ENCODE assay signal across 8 cellular contexts in the genomic region with DNA sequence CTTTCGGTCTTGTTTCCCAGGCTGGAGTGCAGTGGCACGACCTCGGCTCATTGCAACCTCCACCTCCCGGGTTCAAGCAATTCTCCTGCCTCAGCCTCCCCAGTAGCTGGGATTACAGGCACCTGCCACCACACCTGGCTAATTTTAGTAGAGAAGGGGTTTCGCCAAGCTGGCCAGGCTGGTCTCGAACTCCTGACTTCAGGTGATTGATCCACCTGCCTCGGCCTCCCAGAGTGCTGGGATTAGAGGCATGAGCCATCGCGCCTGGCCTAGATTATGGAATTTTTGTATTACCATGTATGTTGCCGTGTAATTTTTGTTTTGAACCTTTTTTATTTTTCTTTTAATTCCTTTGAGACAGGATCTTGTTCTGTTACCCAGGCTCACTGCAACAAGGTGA.
DNase-seq lines count a peak whose midpoint lies in the region; ATAC-seq and TF ChIP-seq lines count a peak whose summit lies in the region.
"Not testable (repeated sequence)": the region's sequence is repeated elsewhere in the genome, so short reads cannot be mapped to it uniquely, and the experiment has no call there.

No MANE protein-coding gene starts in this region.

- not testable (repeated sequence) for TF ChIP-seq CTCF in AG04450 (IDR thresholded peaks at IDR 0.05; ENCODE audit: low read depth, low read length); IMR-90 (conservative IDR thresholded peaks at IDR 0.05; ENCODE audit: low read depth, low read length); WI38 (IDR thresholded peaks at IDR 0.05; ENCODE audit: low read depth, low read length); endodermal cell (conservative IDR thresholded peaks at IDR 0.05); left ventricle myocardium inferior (IDR thresholded peaks at IDR 0.05; ENCODE audit: borderline replicate concordance); neural crest cell (conservative IDR thresholded peaks at IDR 0.05); stomach (IDR thresholded peaks at IDR 0.05)

- H3K9me1 ChIP-seq in IMR-90 (ENCODE audit: insufficient read depth, low read length) = peaks cover 12% of the 10 kb centered on the region; the same call in 1 of the 2 replicates

- H3K4me1 ChIP-seq in IMR-90 (ENCODE audit: control insufficient read depth, insufficient read depth, low read length) (peaks cover 18% of the 10 kb centered on the region), adipocyte (ENCODE audit: control insufficient read depth, insufficient read depth, low read length) (peaks cover 48% of the 10 kb centered on the region), endodermal cell (ENCODE audit: control insufficient read depth, insufficient read depth, low read length) (peaks cover 13% of the 10 kb centered on the region), left ventricle myocardium inferior (peaks cover 43% of the 10 kb centered on the region), stomach (peaks cover 10 to 48% (median 32%) of the 10 kb centered on the region in 4 donors)

- not testable (repeated sequence) for H2BK20ac ChIP-seq in IMR-90 (ENCODE audit: low read depth, low read length)

- BruUV-seq in IMR-90 (replicated peaks; lab: Mats Ljungman, UMichigan) = not testable (repeated sequence)

- not testable (repeated sequence) for H3K9ac ChIP-seq in IMR-90 (ENCODE audit: low read depth, low read length); endodermal cell (ENCODE audit: extremely low read depth, low read length, poor library complexity, severe bottlenecking)
- peak overlapping the region; percentile 93 for H3K9ac ChIP-seq in adipocyte (ENCODE audit: low read length)

- CTCF ChIA-PET in AG04450 (lab: Charles Lee) = not testable (repeated sequence)
- CTCF ChIA-PET in IMR-90 (lab: Yijun Ruan, JAX) = interaction anchor here (0.6 to 2.5 kb wide), 2 partner anchors 9 to 12 kb away, joined by 3 to 9 read pairs; no protein-coding TSS in a partner anchor

- H3K9me3 Mint-ChIP-seq in endodermal cell, neural crest cell: not testable (repeated sequence)

- H3K9me3 ChIP-seq in AG04450 (ENCODE audit: control insufficient read depth, insufficient read depth, low read length); IMR-90 (ENCODE audit: control insufficient read depth, insufficient read depth, low read length); adipocyte (ENCODE audit: control insufficient read depth, low read length); endodermal cell (ENCODE audit: control insufficient read depth, low read length); left ventricle myocardium inferior (replicated peaks); stomach: not testable (repeated sequence)

- not testable (repeated sequence) for H3K4me3 Mint-ChIP-seq in endodermal cell, neural crest cell

- 0 out of 2 replicates have a peak overlapping the region, but pooled peaks have one; percentile 44 for H4K5ac ChIP-seq in IMR-90 (ENCODE audit: low read depth, low read length)

- H2AFZ ChIP-seq in IMR-90 (replicated peaks; ENCODE audit: low read length, poor library complexity) = not testable (repeated sequence)

- intact Hi-C loops in IMR-90 (cut with micrococcal nuclease); left ventricle myocardium inferior (cut with micrococcal nuclease); stomach (cut with DNase I; ENCODE audit: low total_unique reads): not testable (repeated sequence)

- not testable (repeated sequence) for TF ChIP-seq POLR2A in IMR-90 (IDR thresholded peaks at IDR 0.05; ENCODE audit: low read depth, low read length); stomach (IDR thresholded peaks at IDR 0.05)

- not testable (repeated sequence) for H3K27ac Mint-ChIP-seq in endodermal cell
- H3K27ac Mint-ChIP-seq in neural crest cell (ENCODE audit: unreplicated experiment) = peak overlapping the region; percentile 6

- H2AK5ac ChIP-seq in IMR-90 (ENCODE audit: low read depth, low read length) = peak overlapping the region; percentile 60; the same call in 1 of the 2 replicates

- H3K36me3 Mint-ChIP-seq in endodermal cell (ENCODE audit: low read depth) = peaks cover 31% of the 10 kb centered on the region
- not testable (repeated sequence) for H3K36me3 Mint-ChIP-seq in neural crest cell (ENCODE audit: low read depth)

- peak overlapping the region; percentile 36 for H3K4ac ChIP-seq in IMR-90 (ENCODE audit: low read depth, low read length)

- H4K8ac ChIP-seq in IMR-90 (ENCODE audit: low read depth in 2 of 2, low read length in 2 of 2) = peak overlapping the region; percentile 25 to 98; a peak in 2 of 4 replicates

- H2BK15ac ChIP-seq in IMR-90 (ENCODE audit: low read depth, low read length) = peak overlapping the region; percentile 81; the same call in 1 of the 3 replicates

- in situ Hi-C loops in IMR-90 (cut with MboI; ENCODE audit: low sequenced_read_pairs) = loop anchor here (25.0 kb wide), 1 partner anchor 620 kb away; no protein-coding TSS in a partner anchor

- peak overlapping the region; percentile 99; the same call in 1 of the 2 replicates for H3K56ac ChIP-seq in IMR-90 (ENCODE audit: extremely low read depth, insufficient read depth, low read length)

- H3K36me3 ChIP-seq in IMR-90 (ENCODE audit: control insufficient read depth, insufficient read depth, low read length); adipocyte (ENCODE audit: control insufficient read depth, insufficient read depth, low read length, severe bottlenecking); left ventricle myocardium inferior; stomach: not testable (repeated sequence)
- peaks cover 20% of the 10 kb centered on the region for H3K36me3 ChIP-seq in endodermal cell (ENCODE audit: control insufficient read depth, insufficient read depth, low read length)

- not testable (repeated sequence) for DNase-seq in AG04450 (ENCODE audit: low read depth, low spot score); IMR-90; adipocyte (ENCODE audit: low read depth); endodermal cell; left ventricle myocardium inferior; neural crest cell (ENCODE audit: low read depth, low spot score); stomach

- dilution Hi-C loops in IMR-90 (cut with HindIII; ENCODE audit: low sequenced_read_pairs, unreplicated experiment) = not testable (repeated sequence)

- not testable (repeated sequence) for H3K23ac ChIP-seq in IMR-90 (ENCODE audit: low read depth, low read length)

- peak overlapping the region; percentile 14; the same call in 1 of the 2 replicates for H3K18ac ChIP-seq in IMR-90 (ENCODE audit: low read depth, low read length)

- H3K14ac ChIP-seq in IMR-90 (replicated peaks; ENCODE audit: low read depth, low read length) = peak overlapping the region; percentile 26; the same call in 1 of the 2 replicates

- H3K79me1 ChIP-seq in IMR-90 (ENCODE audit: low read depth in 1 of 2, low read length in 2 of 2) = peaks cover 10 to 40% of the 10 kb centered on the region in 2 experiments

- H3K27ac ChIP-seq in AG04450 (ENCODE audit: low read depth, low read length) (peak overlapping the region; percentile 69), IMR-90 (ENCODE audit: insufficient read depth, low read length) (peak overlapping the region; percentile 81), left ventricle myocardium inferior (replicated peaks) (peak overlapping the region; percentile 93), stomach (peak overlapping the region in 4 of 5 donors; percentile 88 to 97 (median 92))
- not testable (repeated sequence) for H3K27ac ChIP-seq in endodermal cell (ENCODE audit: low read depth, low read length)

- peak overlapping the region; percentile 68; the same call in 1 of the 2 replicates for H2BK120ac ChIP-seq in IMR-90 (ENCODE audit: low read depth, low read length)

- not testable (repeated sequence) for H2AK9ac ChIP-seq in IMR-90 (replicated peaks; ENCODE audit: low read depth, low read length, poor library complexity)

- POLR2A ChIA-PET in AG04450 (lab: Yijun Ruan, JAX) = interaction anchor here (1.2 kb wide), 1 partner anchor 59 kb away, joined by 3 read pairs; no protein-coding TSS in a partner anchor
- POLR2A ChIA-PET in IMR-90 (lab: Charles Lee; ENCODE audit: unreplicated experiment) = interaction anchor here (2.8 kb wide), 1 partner anchor 17 kb away, joined by 11 read pairs; no protein-coding TSS in a partner anchor

- not testable (repeated sequence) for H3K4me2 ChIP-seq in IMR-90 (ENCODE audit: low read depth, low read length)

- TF ChIP-seq EP300 in stomach (IDR thresholded peaks at IDR 0.05) = not testable (repeated sequence)

- not testable (repeated sequence) for ATAC-seq in IMR-90 (ENCODE audit: low read depth)

- peak overlapping the region; percentile 55 for H4K91ac ChIP-seq in IMR-90 (ENCODE audit: insufficient read depth, low read depth, low read length)

- not testable (repeated sequence) for TF ChIP-seq RAD21 in IMR-90 (IDR thresholded peaks at IDR 0.05; ENCODE audit: low read length)

- H2BK5ac ChIP-seq in IMR-90 (ENCODE audit: low read depth, low read length, poor library complexity, severe bottlenecking) = peak overlapping the region; percentile 100

- H3K4me1 Mint-ChIP-seq in endodermal cell (peaks cover 29% of the 10 kb centered on the region), neural crest cell (peaks cover 32% of the 10 kb centered on the region)

- no CpG with 5 or more reads among the region's 10 CpGs for WGBS in IMR-90 (ENCODE audit: extremely low coverage in 2 of 2, insufficient read length in 1 of 2), 2 experiments
- 88 to 98% methylated on average over 6 to 10 of the region's 10 CpGs for WGBS in endodermal cell (ENCODE audit: insufficient coverage in 1 of 2, insufficient read length in 1 of 2), 2 experiments
- WGBS in stomach, 5 donors = 88 to 92% (median 91%) methylated on average over 10 of the region's 10 CpGs

- H4K20me1 ChIP-seq in IMR-90 (ENCODE audit: insufficient read depth, low read length) = not testable (repeated sequence)

- H3K27me3 Mint-ChIP-seq in endodermal cell (ENCODE audit: insufficient read depth); neural crest cell (ENCODE audit: low read depth): not testable (repeated sequence)

- H3K27me3 ChIP-seq in AG04450 (ENCODE audit: control insufficient read depth, insufficient read depth, low read length); IMR-90 (ENCODE audit: control insufficient read depth, insufficient read depth, low read length); adipocyte (replicated peaks; ENCODE audit: control insufficient read depth, insufficient read depth, low read length); endodermal cell (ENCODE audit: control insufficient read depth, insufficient read depth, low read length, poor library complexity, severe bottlenecking); left ventricle myocardium inferior (ENCODE audit: low read depth); stomach: not testable (repeated sequence)

- H3K4me3 ChIP-seq in AG04450 (ENCODE audit: low read depth, low read length); IMR-90 (ENCODE audit: insufficient read depth, low read depth, low read length); adipocyte (ENCODE audit: low read length); left ventricle myocardium inferior; stomach: not testable (repeated sequence)
- peak overlapping the region; percentile 64; the same call in 1 of the 2 replicates for H3K4me3 ChIP-seq in WI38 (ENCODE audit: low read depth, low read length)
- peak overlapping the region; percentile 90 for H3K4me3 ChIP-seq in endodermal cell (ENCODE audit: low read length)
